9 cellular contexts compared by ENCODE assay signal in the genomic region with DNA sequence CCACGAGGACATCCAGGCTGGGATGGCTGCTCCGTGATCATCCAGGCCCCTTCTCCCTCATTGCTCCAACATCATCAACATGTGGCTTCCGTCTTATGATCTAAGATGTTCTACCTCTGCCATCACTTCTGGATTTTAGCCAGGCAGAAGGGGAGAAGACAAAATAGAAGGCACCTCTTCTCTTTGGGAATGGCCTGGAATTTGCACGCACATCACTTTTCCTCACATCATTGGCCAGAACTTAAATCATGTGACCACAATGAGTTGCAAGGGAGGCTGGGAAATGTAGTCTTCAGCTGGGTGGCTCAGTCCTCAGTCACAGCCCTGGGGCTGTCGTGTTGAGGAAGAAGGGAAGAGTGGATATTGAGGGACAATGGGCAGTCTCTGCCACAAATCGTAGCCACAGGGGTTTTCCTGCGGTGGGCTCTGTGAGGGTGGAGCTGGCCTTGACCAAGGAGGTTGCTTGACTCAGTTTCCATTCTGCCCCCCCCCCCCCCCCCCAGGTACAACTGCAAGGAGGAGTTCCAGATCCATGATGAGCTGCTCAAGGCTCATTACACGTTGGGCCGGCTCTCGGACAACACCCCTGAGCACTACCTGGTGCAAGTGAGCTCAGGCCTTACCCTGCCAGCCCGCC. TPM values are rescaled to one million over a fixed set of nuclear protein-coding genes. Genes with fewer than 3 reads are reported as not detected.
A peak's percentile ranks its signal among the peaks of the same experiment; 100 is the strongest.
DNase-seq lines count a peak whose midpoint lies in the region; ATAC-seq and TF ChIP-seq lines count a peak whose summit lies in the region.
"Had no signal": no experiment of that assay in that cellular context is flagged by ENCODE, and none has a peak within 500 bp of the region (broad histone marks: within the 10 kb centered on the region; RNA-seq: fewer than 3 reads in every experiment).

No MANE protein-coding gene starts in this region.

- H3K4me3 Mint-ChIP-seq in HFFc6 (no peak overlapping the region), osteocyte (ENCODE audit: unreplicated experiment) (no peak overlapping the region)

- H3K36me3 Mint-ChIP-seq in HFFc6 (ENCODE audit: low read depth) (no peaks in the 10 kb centered on the region), osteocyte (ENCODE audit: unreplicated experiment) (no peaks in the 10 kb centered on the region)

- no peak overlapping the region for H3K9ac ChIP-seq in adipocyte (ENCODE audit: low read length)

- ATAC-seq in GM21360 (IDR thresholded peaks at IDR 0.05; ENCODE audit: unreplicated experiment) (no peak), GM21619 (IDR thresholded peaks at IDR 0.05; ENCODE audit: unreplicated experiment) (no peak)

- H3K4me1 Mint-ChIP-seq in HFFc6 (ENCODE audit: low read depth) = peaks cover 5% of the 10 kb centered on the region; the same call in 1 of the 2 replicates
- H3K4me1 Mint-ChIP-seq in osteocyte (ENCODE audit: unreplicated experiment) = no peaks in the 10 kb centered on the region

- no peaks in the 10 kb centered on the region for H3K4me1 ChIP-seq in adipocyte (ENCODE audit: control insufficient read depth, insufficient read depth, low read length)
- H3K4me1 ChIP-seq: SJSA1 had no signal

- H3K9me3 ChIP-seq in adipocyte (ENCODE audit: control insufficient read depth, low read length) = no peaks in the 10 kb centered on the region
- H3K9me3 ChIP-seq: SJSA1 had no signal

- peak; percentile 58 for DNase-seq in DMS153 (lab: John Stamatoyannopoulos, UW)
- DNase-seq in HFFc6 = peak; percentile 45
- peak; percentile 65 for DNase-seq in adipocyte (ENCODE audit: low read depth)
- peak; percentile 39 for DNase-seq in kidney glomerular epithelial cell (lab: John Stamatoyannopoulos, UW)
- no peak for DNase-seq in NCI-H187 (lab: John Stamatoyannopoulos, UW)
- DNase-seq in osteocyte (ENCODE audit: extremely low spot score, unreplicated experiment) = no peak

- peaks cover 20% of the 10 kb centered on the region for H3K27me3 Mint-ChIP-seq in HFFc6 (ENCODE audit: insufficient read depth)
- H3K27me3 Mint-ChIP-seq in osteocyte (ENCODE audit: unreplicated experiment) = no peaks in the 10 kb centered on the region

- H3K36me3 ChIP-seq in adipocyte (ENCODE audit: control insufficient read depth, insufficient read depth, low read length, severe bottlenecking) = no peaks in the 10 kb centered on the region
- H3K36me3 ChIP-seq: SJSA1 had no signal

- TF ChIP-seq CTCF in HFFc6 (IDR thresholded peaks at IDR 0.05) (no peak), osteocyte (IDR thresholded peaks at IDR 0.05) (no peak)

- H3K27me3 ChIP-seq in adipocyte (replicated peaks; ENCODE audit: control insufficient read depth, insufficient read depth, low read length) = peaks cover 19% of the 10 kb centered on the region
- H3K27me3 ChIP-seq: SJSA1 had no signal

- H3K27ac Mint-ChIP-seq in HFFc6 (no peak overlapping the region), osteocyte (ENCODE audit: unreplicated experiment) (no peak overlapping the region)

- no peak overlapping the region for H3K4me3 ChIP-seq in adipocyte (ENCODE audit: low read length)
- H3K4me3 ChIP-seq: SJSA1 had no signal

- no peaks in the 10 kb centered on the region for H3K9me3 Mint-ChIP-seq in HFFc6
- no peaks in the 10 kb centered on the region for H3K9me3 Mint-ChIP-seq in osteocyte (ENCODE audit: unreplicated experiment)

RNA-seq across cellular contexts. Expression of gene PALD1, which starts 50.3 kb away (rescaled TPM):
- total RNA-seq in HFFc6 (2021; fragmentation: NEBNext Ultra II Directional; extraction: Animal tissue kit (Norgen Biotek cat#: 25700)) = not detected
- total RNA-seq in osteocyte = 2.8 and 3.1 TPM in 2 replicates
- total RNA-seq: SJSA1 had no signal

Comparison
In these comparisons a context has a peak if more than half of its experiments do, and no peak if none do; other contexts are left out.
1. DNase-seq: peak in DMS153 (single experiment), HFFc6 (single experiment), adipocyte (single experiment) and kidney glomerular epithelial cell (single experiment); none in NCI-H187 (0 of 2) and osteocyte (single experiment).